ENCODE assay signal across 16 cellular contexts in genomic region chr9:17137576-17137975, GRCh38. TPM values are rescaled to one million over a fixed set of nuclear protein-coding genes. Genes with fewer than 3 reads are reported as not detected.
A peak's percentile ranks its signal among the peaks of the same experiment; 100 is the strongest.
DNase-seq lines count a peak whose midpoint lies in the region; ATAC-seq and TF ChIP-seq lines count a peak whose summit lies in the region.
"Had no signal": no experiment of that assay in that cellular context is flagged by ENCODE, and none has a peak within 500 bp of the region (broad histone marks: within the 10 kb centered on the region; RNA-seq: fewer than 3 reads in every experiment).

No MANE protein-coding gene starts in this region.

- no peak overlapping the region for H2AFZ ChIP-seq in DND-41 (ENCODE audit: low read depth, low read length)
- H2AFZ ChIP-seq in Karpas-422 (ENCODE audit: low read length), result no peak overlapping the region

- H3K4me2 ChIP-seq in DND-41 (ENCODE audit: insufficient read depth, low read length) (peak overlapping the region; percentile 73; the same call in 1 of the 2 replicates), Karpas-422 (ENCODE audit: low read depth, low read length, poor library complexity, severe bottlenecking) (peak overlapping the region; percentile 37)
- H3K4me2 ChIP-seq: KMS-11 had no signal

- H3K36me3 Mint-ChIP-seq in nephron (ENCODE audit: low read depth), result peaks cover 4% of the 10 kb centered on the region

- no peaks in the 10 kb centered on the region for H4K20me1 ChIP-seq in DND-41 (ENCODE audit: insufficient read depth, low read length)
- H4K20me1 ChIP-seq in Karpas-422 (ENCODE audit: insufficient read depth, low read depth, low read length), result no peaks in the 10 kb centered on the region
- H4K20me1 ChIP-seq: BLaER1 treated with 17β-estradiol and CSF1 and Interleukin-3, amounts not matched to agents 10 nM and 100 nM had no signal

- H3K27me3 ChIP-seq in DND-41 (ENCODE audit: insufficient read depth, low read length, poor library complexity) (no peaks in the 10 kb centered on the region), Karpas-422 (ENCODE audit: low read length) (no peaks in the 10 kb centered on the region)
- H3K27me3 ChIP-seq: BLaER1 treated with 17β-estradiol and CSF1 and Interleukin-3, amounts not matched to agents 10 nM and 100 nM had no signal

- ATAC-seq in DND-41 (ENCODE audit: insufficient read depth, low read depth), result no peak
- ATAC-seq in HG02759 (IDR thresholded peaks at IDR 0.05; ENCODE audit: unreplicated experiment), result no peak

- peaks cover 24% of the 10 kb centered on the region for H3K4me1 Mint-ChIP-seq in nephron

- H3K9me3 ChIP-seq in DND-41 (ENCODE audit: insufficient read depth, low read length, severe bottlenecking) (no peaks in the 10 kb centered on the region), Karpas-422 (ENCODE audit: low read length) (no peaks in the 10 kb centered on the region)
- H3K9me3 ChIP-seq: HAP-1 had no signal

- H3K36me3 ChIP-seq in DND-41 (ENCODE audit: insufficient read depth, low read length) (no peaks in the 10 kb centered on the region), Karpas-422 (ENCODE audit: insufficient read depth, low read length) (no peaks in the 10 kb centered on the region; the same call in 1 of the 2 replicates)
- H3K36me3 ChIP-seq: HAP-1 had no signal

- no peaks in the 10 kb centered on the region for H3K9me2 ChIP-seq in Karpas-422 (replicated peaks; ENCODE audit: insufficient read depth, low read length)

- peak overlapping the region; percentile 50 to 77 (median 56) for H3K4me3 Mint-ChIP-seq in nephron

- TF ChIP-seq CTCF in DND-41 (IDR thresholded peaks at IDR 0.05; ENCODE audit: borderline replicate concordance, extremely low read depth, low read length, poor library complexity, severe bottlenecking), result no peak
- no peak for TF ChIP-seq CTCF in nephron (IDR thresholded peaks at IDR 0.05; ENCODE audit: unreplicated experiment in 3 of 3)

- H3K9ac ChIP-seq in DND-41 (ENCODE audit: low read depth, low read length) (no peak overlapping the region), Karpas-422 (ENCODE audit: low read length) (no peak overlapping the region)
- H3K9ac ChIP-seq: BLaER1 treated with 17β-estradiol and CSF1 and Interleukin-3, amounts not matched to agents 10 nM and 100 nM; KMS-11 had no signal

- H3K4me1 ChIP-seq in DND-41 (ENCODE audit: insufficient read depth, low read length) (peaks cover 29% of the 10 kb centered on the region), Karpas-422 (ENCODE audit: low read length) (peaks cover 15% of the 10 kb centered on the region)

- DNase-seq in DND-41, result no peak
- peak; percentile 34 for DNase-seq in Karpas-422
- DNase-seq in fibroblast of gingiva (ENCODE audit: low read depth), result peak; percentile 11
- DNase-seq in NCI-H345 (lab: John Stamatoyannopoulos, UW), result no peak
- no peak for DNase-seq in NCI-H1105 treated with DMSO at 0.1 percent for 48 hours (lab: John Stamatoyannopoulos, UW)
- DNase-seq: DMS153, MM.1S, NCI-H1105, NCI-H187 treated with DMSO at 0.1 percent for 48 hours, NCI-H510A, SIG-M5 had no signal

- H3K4me3 ChIP-seq in DND-41 (ENCODE audit: low read depth in 1 of 2, low read length in 2 of 2) (no peak overlapping the region), Karpas-422 (ENCODE audit: low read length) (peak overlapping the region; percentile 60; the same call in 1 of the 2 replicates)
- H3K4me3 ChIP-seq: BLaER1 treated with 17β-estradiol and CSF1 and Interleukin-3, amounts not matched to agents 10 nM and 100 nM; HAP-1 had no signal

- H3K27ac ChIP-seq in DND-41 (ENCODE audit: low read length) (no peak overlapping the region), Karpas-422 (ENCODE audit: low read length) (no peak overlapping the region; the same call in 1 of the 2 replicates)
- H3K27ac ChIP-seq: BLaER1 treated with 17β-estradiol and CSF1 and Interleukin-3, amounts not matched to agents 10 nM and 100 nM; KMS-11 had no signal

- peaks cover 64% of the 10 kb centered on the region for H3K79me2 ChIP-seq in DND-41 (ENCODE audit: insufficient read depth, low read length)
- peaks cover 71% of the 10 kb centered on the region for H3K79me2 ChIP-seq in Karpas-422 (ENCODE audit: low read length)

- H3K27me3 Mint-ChIP-seq in nephron (ENCODE audit: low read depth), result no peaks in the 10 kb centered on the region

- no peaks in the 10 kb centered on the region for H3K9me3 Mint-ChIP-seq in nephron

- peak overlapping the region in 2 of 3 experiments; percentile 40 to 92 for H3K27ac Mint-ChIP-seq in nephron

RNA-seq across cellular contexts. Expression of gene CNTLN, which starts 2.7 kb away (rescaled TPM):
- total RNA-seq in Karpas-422 (2014; rRNA removed; shearing (Covaris generic); ENCODE audit: low replicate concordance), result 13.0 and 18.3 TPM in 2 replicates

Comparison
In these comparisons a context has a peak if more than half of its experiments do, and no peak if none do; other contexts are left out.
1. DNase-seq: peak in Karpas-422 (single experiment) and fibroblast of gingiva (single experiment); none in DND-41 (single experiment), NCI-H345 (single experiment) and NCI-H1105 treated with DMSO at 0.1 percent for 48 hours (single experiment).